8 cellular contexts compared by ENCODE assay signal in the genomic region with DNA sequence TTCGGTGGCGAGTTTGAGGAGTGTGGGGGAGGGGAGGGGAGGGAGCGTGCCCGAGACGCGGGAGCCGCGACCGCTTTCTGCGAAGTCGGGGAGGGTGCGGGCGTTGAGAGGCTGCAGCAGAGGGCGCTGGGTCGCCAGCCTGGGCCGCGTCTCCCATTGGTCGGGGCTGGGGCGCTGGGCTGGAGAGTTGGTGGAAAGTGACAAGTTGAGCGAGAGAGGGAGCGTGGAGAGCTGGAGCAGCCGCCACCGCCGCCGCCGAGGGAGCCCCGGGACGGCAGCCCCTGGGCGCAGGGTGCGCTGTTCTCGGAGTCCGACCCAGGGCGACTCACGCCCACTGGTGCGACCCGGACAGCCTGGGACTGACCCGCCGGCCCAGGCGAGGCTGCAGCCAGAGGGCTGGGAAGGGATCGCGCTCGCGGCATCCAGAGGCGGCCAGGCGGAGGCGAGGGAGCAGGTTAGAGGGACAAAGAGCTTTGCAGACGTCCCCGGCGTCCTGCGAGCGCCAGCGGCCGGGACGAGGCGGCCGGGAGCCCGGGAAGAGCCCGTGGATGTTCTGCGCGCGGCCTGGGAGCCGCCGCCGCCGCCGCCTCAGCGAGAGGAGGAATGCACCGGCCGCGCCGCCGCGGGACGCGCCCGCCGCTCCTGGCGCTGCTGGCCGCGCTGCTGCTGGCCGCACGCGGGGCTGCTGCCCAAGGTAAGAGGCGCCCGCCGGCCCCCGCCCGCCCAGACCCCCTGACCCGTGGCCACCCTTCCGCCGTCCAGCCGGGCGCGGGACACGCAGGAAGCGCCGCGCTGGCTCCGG. TPM values are rescaled to one million over a fixed set of nuclear protein-coding genes. Genes with fewer than 3 reads are reported as not detected.
DNase-seq lines count a peak whose midpoint lies in the region; ATAC-seq lines count a peak whose summit lies in the region.

A gene (plus strand): TSS at position 203 of the 802 bp plus-strand sequence.

- H3K27ac ChIP-seq in esophagus (ENCODE audit: low read depth in 2 of 2, low read length in 1 of 2) = peak within 1 kb of the TSS; percentile 74 to 77

- 1 to 2% methylated on average over 55 to 99 of the region's 99 CpGs for WGBS in esophagus, 2 donors

- H3K4me3 ChIP-seq in esophagus (ENCODE audit: low read depth in 1 of 2, low read length in 2 of 2) = peak within 1 kb of the TSS; percentile 63 to 71

- no peaks in the 10 kb centered on the region for H3K27me3 ChIP-seq in esophagus (ENCODE audit: control insufficient read depth in 1 of 2, insufficient read depth in 2 of 2, low read length in 2 of 2)

- H3K36me3 ChIP-seq in esophagus (ENCODE audit: control insufficient read depth in 2 of 2, insufficient read depth in 2 of 2, low read length in 1 of 2) = no peaks in the 10 kb centered on the region

- DNase-seq in NCI-H2081 (lab: John Stamatoyannopoulos, UW) (peak; percentile 64 to 80), NCI-H2081 treated with DMSO at 0.1 percent for 48 hours (lab: John Stamatoyannopoulos, UW) (no peak), NCI-H446 treated with DMSO at 0.1 percent for 48 hours (lab: John Stamatoyannopoulos, UW) (peak; percentile 84), middle frontal gyrus (ENCODE audit: extremely low spot score, low spot score) (peak; percentile 55)
- DNase-seq in activated CD8-positive, alpha-beta memory T cell treated with anti-CD3 and anti-CD28 coated beads, Interleukin-2, amount 50 U/mL, for 48 hours = peak; percentile 82
- DNase-seq in stimulated activated CD8-positive, alpha-beta memory T cell treated with anti-CD3 and anti-CD28 coated beads, Interleukin-7, amount 100 ng/mL, for 24 hours (ENCODE audit: low read depth) = peak; percentile 11

- peaks cover 0 to 3% of the 10 kb centered on the region in 2 donors for H3K4me1 ChIP-seq in esophagus (ENCODE audit: control insufficient read depth in 2 of 2, insufficient read depth in 2 of 2, low read length in 1 of 2)

- H3K9me3 ChIP-seq in esophagus (ENCODE audit: control insufficient read depth in 2 of 2, insufficient read depth in 1 of 2, low read depth in 1 of 2, low read length in 1 of 2) = no peaks in the 10 kb centered on the region

- peak; percentile 80 for ATAC-seq in HG03135 (IDR thresholded peaks at IDR 0.05; ENCODE audit: unreplicated experiment)

RNA-seq across cellular contexts. Expression of the gene that starts here (rescaled TPM):
- 1 to 10 TPM; 1.1 to 1.9 TPM for polyA plus RNA-seq in esophagus
